8 cellular contexts compared by ENCODE assay signal in the genomic region with DNA sequence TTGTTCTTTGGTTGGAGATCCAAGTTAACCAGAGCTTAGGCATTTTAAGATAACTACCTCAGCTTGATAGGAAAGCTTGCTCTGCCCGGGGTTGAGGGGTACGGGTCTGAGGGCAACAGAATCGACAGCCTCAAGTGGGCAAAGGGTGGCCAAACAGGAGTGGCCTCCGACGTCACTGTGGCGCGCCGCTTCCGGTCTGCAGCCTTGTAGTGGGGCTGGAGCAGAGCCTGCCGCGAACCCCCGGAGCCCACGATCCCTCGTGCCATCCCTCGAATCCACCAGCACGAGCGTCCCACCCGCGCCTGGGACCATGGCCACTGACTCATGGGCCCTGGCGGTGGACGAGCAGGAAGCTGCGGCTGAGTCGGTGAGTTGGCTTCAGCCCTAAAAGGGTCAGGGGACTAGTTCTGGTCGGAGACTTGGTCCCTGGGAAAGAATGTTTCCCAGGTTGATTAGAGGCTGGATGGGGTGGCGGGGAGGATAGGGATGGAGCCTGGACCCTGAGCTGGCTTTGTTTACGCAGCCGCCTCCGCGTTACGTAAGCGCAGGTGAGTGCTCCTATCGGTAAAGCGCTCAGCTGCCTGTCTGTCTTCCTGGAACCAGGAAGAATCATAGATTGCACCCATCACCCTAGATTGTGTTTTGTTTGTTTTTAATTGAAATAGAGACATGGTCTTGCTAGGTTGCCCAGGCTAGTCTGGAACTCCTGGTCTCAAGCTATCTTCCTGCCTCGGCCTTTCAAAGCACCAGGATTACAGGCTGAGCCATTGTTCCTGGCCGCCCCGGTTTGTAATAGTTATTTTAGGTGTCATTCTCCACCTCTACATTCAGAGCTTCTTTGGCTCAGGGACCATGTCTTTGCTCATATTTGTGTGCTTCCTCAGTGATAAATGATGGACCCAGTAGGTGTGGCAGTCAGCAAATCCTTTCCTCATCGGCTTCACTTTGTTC. TPM values are rescaled to one million over a fixed set of nuclear protein-coding genes. Genes with fewer than 3 reads are reported as not detected.
A peak's percentile ranks its signal among the peaks of the same experiment; 100 is the strongest.
DNase-seq lines count a peak whose midpoint lies in the region; ATAC-seq and TF ChIP-seq lines count a peak whose summit lies in the region.

A gene (plus strand): TSS at position 199 of the 951 bp plus-strand sequence. CDS start 112 bp downstream, at position 311.

- H3K27ac ChIP-seq in HCT116 (ENCODE audit: low read depth, low read length) (peak within 1 kb of the TSS; percentile 80), angular gyrus (ENCODE audit: low read depth, low read length) (peak within 1 kb of the TSS; percentile 98), left ventricle myocardium inferior (replicated peaks) (peak within 1 kb of the TSS; percentile 91)

- BruUV-seq in HCT116 (replicated peaks; lab: Mats Ljungman, UMichigan): TSS peak; percentile 61

- CTCF ChIA-PET in HCT116 (lab: Charles Lee): no interaction called here

- H3K79me2 ChIP-seq in HCT116 (ENCODE audit: insufficient read depth, low read length): peaks cover 46% of the 10 kb centered on the region

- peak within 1 kb of the TSS; percentile 34 for H2AFZ ChIP-seq in HCT116 (ENCODE audit: low read depth, low read length, poor library complexity, severe bottlenecking)

- H3K9ac ChIP-seq in HCT116 (ENCODE audit: low read length): peak within 1 kb of the TSS; percentile 77

- no peak for TF ChIP-seq RAD21 in HCT116 (IDR thresholded peaks at IDR 0.05; ENCODE audit: low read depth)

- peak; percentile 96 for ATAC-seq in HCT116

- H3K4me3 ChIP-seq in HCT116 (replicated peaks in 1 of 2; ENCODE audit: low read depth in 1 of 2, low read length in 2 of 2) (peak within 1 kb of the TSS; percentile 77 to 89), left ventricle myocardium inferior (peak within 1 kb of the TSS; percentile 83)

- H4K20me1 ChIP-seq in HCT116 (ENCODE audit: insufficient read depth): no peaks in the 10 kb centered on the region

- TF ChIP-seq POLR2A in HCT116 (IDR thresholded peaks at IDR 0.05; ENCODE audit: borderline replicate concordance, extremely low read depth, insufficient read depth, insufficient read length): peak; percentile 57

- DNase-seq in EL: peak; percentile 75
- DNase-seq in HCT116 (ENCODE audit: low read depth, low spot score): peak; percentile 40
- peak; percentile 71 for DNase-seq in NCI-H1092 treated with DMSO at 0.1 percent for 48 hours (lab: John Stamatoyannopoulos, UW)
- peak; percentile 83 for DNase-seq in left ventricle myocardium inferior
- peak; percentile 95 for DNase-seq in posterior vena cava (ENCODE audit: low spot score)
- DNase-seq in ureter (ENCODE audit: low spot score): peak; percentile 84

- H3K9me3 ChIP-seq in HCT116 (ENCODE audit: control insufficient read depth in 1 of 2, insufficient read depth in 1 of 2, low read depth in 1 of 2, low read length in 2 of 2) (peaks cover 0 to 5% of the 10 kb centered on the region in 2 experiments; a peak in 1 of 4 replicates), left ventricle myocardium inferior (replicated peaks) (peaks cover 19% of the 10 kb centered on the region)

- H3K4me1 ChIP-seq in HCT116 (ENCODE audit: control insufficient read depth in 1 of 2, insufficient read depth in 2 of 2, low read length in 2 of 2) (peaks cover 4 to 10% of the 10 kb centered on the region in 2 experiments; a peak in 2 of 4 replicates), left ventricle myocardium inferior (peaks cover 23% of the 10 kb centered on the region)

- H3K27me3 ChIP-seq in HCT116 (ENCODE audit: insufficient read depth, low read length) (no peaks in the 10 kb centered on the region), left ventricle myocardium inferior (ENCODE audit: low read depth) (no peaks in the 10 kb centered on the region)

- TF ChIP-seq CTCF in HCT116 (IDR thresholded peaks at IDR 0.05 in 2 of 3, conservative IDR thresholded peaks at IDR 0.05 in 1 of 3; ENCODE audit: borderline replicate concordance in 1 of 3, insufficient read depth in 1 of 3, low read depth in 2 of 3, low read length in 2 of 3) (no peak), left ventricle myocardium inferior (IDR thresholded peaks at IDR 0.05; ENCODE audit: borderline replicate concordance) (no peak)

- POLR2A ChIA-PET in HCT116 (lab: Charles Lee): interaction anchor here (1.3 to 4.0 kb wide), 2 partner anchors 11 to 47 kb away, joined by 5 to 22 read pairs; a partner anchor contains a TSS

- H3K4me2 ChIP-seq in HCT116 (ENCODE audit: low read length): peak within 1 kb of the TSS; percentile 74

- RAD21 ChIA-PET in HCT116 (lab: Charles Lee; ENCODE audit: low non-redundant PET in 1 of 2, low total read pairs in 2 of 2, uncharacterized antibody in 2 of 2, unreplicated experiment in 2 of 2): no interaction called here

- no peaks in the 10 kb centered on the region for H3K9me2 ChIP-seq in HCT116 (ENCODE audit: insufficient read depth)

- peaks cover 0 to 4% of the 10 kb centered on the region in 2 experiments; a peak in 1 of 4 replicates for H3K36me3 ChIP-seq in HCT116 (ENCODE audit: control insufficient read depth in 1 of 2, insufficient read depth in 2 of 2, low read length in 2 of 2)
- peaks cover 24% of the 10 kb centered on the region for H3K36me3 ChIP-seq in left ventricle myocardium inferior

- intact Hi-C loops in HCT116 (cut with micrococcal nuclease) (no loop called here), left ventricle myocardium inferior (cut with micrococcal nuclease) (loop anchor here (5.0 kb wide), 1 partner anchor 48 kb away; a partner anchor contains a TSS), posterior vena cava (cut with DNase I) (no loop called here)
- intact Hi-C loops in T-helper 1 cell treated with Interleukin-12 subunit alpha and Interleukin-12 subunit beta and Interleukin-4 antibody, amounts not matched to agents 30 ng/mL and 1 ng/mL, for 36 hours (cut with micrococcal nuclease): loop anchor here (1.0 kb wide), 2 partner anchors 10 to 47 kb away; a partner anchor contains a TSS

TF ChIP-seq in HCT116, 20 proteins besides CTCF, POLR2A, EP300 and RAD21:
- TF ChIP-seq EGR1 (IDR thresholded peaks at IDR 0.05; ENCODE audit: low read depth) (peak; percentile 82), CBX3 (IDR thresholded peaks at IDR 0.05; ENCODE audit: low read depth) (peak; percentile 68; the same call in 1 of the 2 replicates), SIN3A (IDR thresholded peaks at IDR 0.05; ENCODE audit: low read depth) (peak; percentile 36; the same call in 1 of the 2 replicates), POLR2AphosphoS5 (IDR thresholded peaks at IDR 0.05; ENCODE audit: low read depth, low read length) (peak; percentile 92), ELF1 (IDR thresholded peaks at IDR 0.05; ENCODE audit: borderline replicate concordance, low read depth) (peak; percentile 39; the same call in 1 of the 2 replicates), EZH2 (IDR thresholded peaks at IDR 0.05) (no peak), TCF7L2 (IDR thresholded peaks at IDR 0.05; ENCODE audit: borderline replicate concordance, extremely low read depth, insufficient read depth, insufficient read length) (peak; percentile 31), SRF (IDR thresholded peaks at IDR 0.05; ENCODE audit: low read depth) (peak; percentile 70; the same call in 1 of the 2 replicates), CEBPB (IDR thresholded peaks at IDR 0.05; ENCODE audit: low read depth) (peak; percentile 60), YY1 (IDR thresholded peaks at IDR 0.05; ENCODE audit: extremely low read depth, insufficient replicate concordance, low read depth, low read length) (peak; percentile 49), ZFX (IDR thresholded peaks at IDR 0.05) (no peak), SP1 (IDR thresholded peaks at IDR 0.05; ENCODE audit: low read depth) (0 out of 2 replicates have a peak, but pooled peaks have one; percentile 4)
- TF ChIP-seq, protein P1, sequence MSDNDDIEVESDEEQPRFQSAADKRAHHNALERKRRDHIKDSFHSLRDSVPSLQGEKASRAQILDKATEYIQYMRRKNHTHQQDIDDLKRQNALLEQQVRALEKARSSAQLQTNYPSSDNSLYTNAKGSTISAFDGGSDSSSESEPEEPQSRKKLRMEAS (IDR thresholded peaks at IDR 0.05): peak; percentile 85
- TF ChIP-seq, protein P2, sequence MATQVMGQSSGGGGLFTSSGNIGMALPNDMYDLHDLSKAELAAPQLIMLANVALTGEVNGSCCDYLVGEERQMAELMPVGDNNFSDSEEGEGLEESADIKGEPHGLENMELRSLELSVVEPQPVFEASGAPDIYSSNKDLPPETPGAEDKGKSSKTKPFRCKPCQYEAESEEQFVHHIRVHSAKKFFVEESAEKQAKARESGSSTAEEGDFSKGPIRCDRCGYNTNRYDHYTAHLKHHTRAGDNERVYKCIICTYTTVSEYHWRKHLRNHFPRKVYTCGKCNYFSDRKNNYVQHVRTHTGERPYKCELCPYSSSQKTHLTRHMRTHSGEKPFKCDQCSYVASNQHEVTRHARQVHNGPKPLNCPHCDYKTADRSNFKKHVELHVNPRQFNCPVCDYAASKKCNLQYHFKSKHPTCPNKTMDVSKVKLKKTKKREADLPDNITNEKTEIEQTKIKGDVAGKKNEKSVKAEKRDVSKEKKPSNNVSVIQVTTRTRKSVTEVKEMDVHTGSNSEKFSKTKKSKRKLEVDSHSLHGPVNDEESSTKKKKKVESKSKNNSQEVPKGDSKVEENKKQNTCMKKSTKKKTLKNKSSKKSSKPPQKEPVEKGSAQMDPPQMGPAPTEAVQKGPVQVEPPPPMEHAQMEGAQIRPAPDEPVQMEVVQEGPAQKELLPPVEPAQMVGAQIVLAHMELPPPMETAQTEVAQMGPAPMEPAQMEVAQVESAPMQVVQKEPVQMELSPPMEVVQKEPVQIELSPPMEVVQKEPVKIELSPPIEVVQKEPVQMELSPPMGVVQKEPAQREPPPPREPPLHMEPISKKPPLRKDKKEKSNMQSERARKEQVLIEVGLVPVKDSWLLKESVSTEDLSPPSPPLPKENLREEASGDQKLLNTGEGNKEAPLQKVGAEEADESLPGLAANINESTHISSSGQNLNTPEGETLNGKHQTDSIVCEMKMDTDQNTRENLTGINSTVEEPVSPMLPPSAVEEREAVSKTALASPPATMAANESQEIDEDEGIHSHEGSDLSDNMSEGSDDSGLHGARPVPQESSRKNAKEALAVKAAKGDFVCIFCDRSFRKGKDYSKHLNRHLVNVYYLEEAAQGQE (IDR thresholded peaks at IDR 0.05; ENCODE audit: low read depth): no peak
- TF ChIP-seq, protein P3, sequence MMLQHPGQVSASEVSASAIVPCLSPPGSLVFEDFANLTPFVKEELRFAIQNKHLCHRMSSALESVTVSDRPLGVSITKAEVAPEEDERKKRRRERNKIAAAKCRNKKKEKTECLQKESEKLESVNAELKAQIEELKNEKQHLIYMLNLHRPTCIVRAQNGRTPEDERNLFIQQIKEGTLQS (IDR thresholded peaks at IDR 0.05): no peak

RNA-seq across cellular contexts. Expression of the gene that starts here (rescaled TPM):
- total RNA-seq in HCT116 (2021; ENCODE audit: unreplicated experiment) (36.6 TPM), left ventricle myocardium inferior (13.7 TPM), posterior vena cava (10 to 100 TPM; 18.8 to 20.2 TPM), ureter (35.8 TPM)
- polyA plus RNA-seq in HCT116 (2012): 45.1 and 51.8 TPM in 2 replicates
- total RNA-seq in T-helper 1 cell treated with Interleukin-12 subunit alpha and Interleukin-12 subunit beta and Interleukin-4 antibody, amounts not matched to agents 30 ng/mL and 1 ng/mL, for 36 hours: 29.1 and 35.3 TPM in 2 replicates

Comparison
In these comparisons a context has a peak if more than half of its experiments do, and no peak if none do; other contexts are left out.
1. Peak in every context shown above with its lines: DNase-seq, ATAC-seq, H3K4me3 ChIP-seq and H3K27ac ChIP-seq.
2. DNase-seq: peak in every context shown above with its lines; median percentile 95 in posterior vena cava; 84 in ureter; 83 in left ventricle myocardium inferior; 75 in EL; 71 in NCI-H1092 treated with DMSO at 0.1 percent for 48 hours; 40 in HCT116.
3. intact Hi-C loops: an anchor here in T-helper 1 cell treated with Interleukin-12 subunit alpha and Interleukin-12 subunit beta and Interleukin-4 antibody, amounts not matched to agents 30 ng/mL and 1 ng/mL, for 36 hours (1.0 kb wide) and left ventricle myocardium inferior (5.0 kb wide); none called in HCT116 and posterior vena cava.